19 cellular contexts compared by ENCODE assay signal in genomic region chr2:240578110-240578450, GRCh38. TPM values are rescaled to one million over a fixed set of nuclear protein-coding genes. Genes with fewer than 3 reads are reported as not detected.
DNase-seq lines count a peak whose midpoint lies in the region; ATAC-seq and TF ChIP-seq lines count a peak whose summit lies in the region.
"Had no signal": no experiment of that assay in that cellular context is flagged by ENCODE, and none has a peak within 500 bp of the region (broad histone marks: within the 10 kb centered on the region; RNA-seq: fewer than 3 reads in every experiment).

No MANE protein-coding gene starts in this region.

- POLR2A ChIA-PET in activated CD4-positive, alpha-beta T cell treated with anti-CD3 and anti-CD28 coated beads, Interleukin-2, amount 10 ng/mL, durations not matched to agents 7 days and 5 days (lab: Charles Lee), result no interaction called here

- no peak overlapping the region for H3K4me3 ChIP-seq in KMS-11 (IDR thresholded peaks at IDR 0.05; ENCODE audit: insufficient read depth, low read depth, low read length)
- H3K4me3 ChIP-seq: HAP-1 had no signal

- DNase-seq in activated CD4-positive, alpha-beta T cell treated with anti-CD3 and anti-CD28 coated beads, Interleukin-2, amount 10 ng/mL, durations not matched to agents 7 days and 5 days, result no peak
- DNase-seq in activated CD4-positive, alpha-beta T cell treated with anti-CD3 and anti-CD28 coated beads, Interleukin-2, amount 50 U/mL, for 1 hour, result no peak
- peak; percentile 35 for DNase-seq in left ventricle myocardium superior
- no peak for DNase-seq in H4 (ENCODE audit: low spot score)
- DNase-seq: activated CD4-positive, alpha-beta memory T cell treated with anti-CD3 and anti-CD28 coated beads, Interleukin-2, amount 10 ng/mL, durations not matched to agents 7 days and 5 days; activated effector memory CD4-positive, alpha-beta T cell treated with Interleukin-2 at 50 U/mL for 16 hours; CD4-positive, CD25-positive, alpha-beta regulatory T cell; cerebellar nuclear complex; hippocampal formation; NCI-H1105; NCI-H187 treated with DMSO at 0.1 percent for 48 hours; NCI-H526; stimulated activated CD4-positive, alpha-beta T cell treated with anti-CD3 and anti-CD28 coated beads, Interleukin-15, amount 100 ng/mL, for 24 hours had no signal

- peak overlapping the region; percentile 68 for H3K27ac Mint-ChIP-seq in activated CD4-positive, alpha-beta T cell treated with anti-CD3 and anti-CD28 coated beads, Interleukin-2, amount 10 ng/mL, durations not matched to agents 7 days and 5 days
- H3K27ac Mint-ChIP-seq: stimulated activated naive CD8-positive, alpha-beta T cell treated with anti-CD3 and anti-CD28 coated beads, Interleukin-15, Interleukin-2, amounts not matched to agents 100 ng/mL and 50 ng/mL, for 24 hours had no signal

- H2AFZ ChIP-seq in KMS-11 (ENCODE audit: low read depth), result no peak overlapping the region

- H3K9ac ChIP-seq in KMS-11, result no peak overlapping the region; the same call in 1 of the 2 replicates

- no peaks in the 10 kb centered on the region for H3K27me3 Mint-ChIP-seq in activated CD4-positive, alpha-beta T cell treated with anti-CD3 and anti-CD28 coated beads, Interleukin-2, amount 10 ng/mL, durations not matched to agents 7 days and 5 days
- H3K27me3 Mint-ChIP-seq: activated CD4-positive, alpha-beta memory T cell treated with anti-CD3 and anti-CD28 coated beads, Interleukin-2, amount 10 ng/mL, durations not matched to agents 7 days and 5 days; CD4-positive, CD25-positive, alpha-beta regulatory T cell; stimulated activated naive CD8-positive, alpha-beta T cell treated with anti-CD3 and anti-CD28 coated beads, Interleukin-15, Interleukin-2, amounts not matched to agents 100 ng/mL and 50 ng/mL, for 24 hours had no signal

- CTCF ChIA-PET in activated CD4-positive, alpha-beta T cell treated with anti-CD3 and anti-CD28 coated beads, Interleukin-2, amount 10 ng/mL, durations not matched to agents 7 days and 5 days (lab: Charles Lee), result interaction anchor here (1.5 to 3.6 kb wide), 2 partner anchors 8 to 12 kb away, joined by 8 to 31 read pairs; partner anchors contain the start of gene CAPN10

- intact Hi-C loops in left ventricle myocardium superior (cut with micrococcal nuclease), result no loop called here

- H3K79me2 ChIP-seq in KMS-11 (ENCODE audit: insufficient read depth, low read depth), result peaks cover 20% of the 10 kb centered on the region; the same call in 1 of the 2 replicates

- peak; percentile 4 for ATAC-seq in left ventricle myocardium superior
- no peak for ATAC-seq in GM19324 (IDR thresholded peaks at IDR 0.05; ENCODE audit: low FRiP score, unreplicated experiment)
- ATAC-seq: activated CD4-positive, CD25-positive, alpha-beta regulatory T cell treated with anti-CD3 and anti-CD28 coated beads, Interleukin-2, amount 50 U/mL, for 24 hours had no signal

- H3K4me1 ChIP-seq in KMS-11 (ENCODE audit: low read depth, poor library complexity, severe bottlenecking), result peaks cover 71% of the 10 kb centered on the region

- peaks cover 39% of the 10 kb centered on the region for H3K4me1 Mint-ChIP-seq in activated CD4-positive, alpha-beta T cell treated with anti-CD3 and anti-CD28 coated beads, Interleukin-2, amount 10 ng/mL, durations not matched to agents 7 days and 5 days

- H3K27ac ChIP-seq in KMS-11, result peak overlapping the region; percentile 97
- H3K27ac ChIP-seq: 22Rv1 had no signal

- peaks cover 25% of the 10 kb centered on the region for H3K36me3 Mint-ChIP-seq in activated CD4-positive, alpha-beta T cell treated with anti-CD3 and anti-CD28 coated beads, Interleukin-2, amount 10 ng/mL, durations not matched to agents 7 days and 5 days (ENCODE audit: low read depth)

- no peak for TF ChIP-seq CTCF in KMS-11 (conservative IDR thresholded peaks at IDR 0.05; ENCODE audit: low read depth, low read length)

- no peaks in the 10 kb centered on the region for H4K20me1 ChIP-seq in KMS-11 (ENCODE audit: insufficient read depth)

- H3K36me3 ChIP-seq in KMS-11 (ENCODE audit: insufficient read depth), result no peaks in the 10 kb centered on the region

- peak overlapping the region; percentile 64 for H3K4me2 ChIP-seq in KMS-11

- no peak overlapping the region for H3K4me3 Mint-ChIP-seq in activated CD4-positive, alpha-beta T cell treated with anti-CD3 and anti-CD28 coated beads, Interleukin-2, amount 10 ng/mL, durations not matched to agents 7 days and 5 days
- H3K4me3 Mint-ChIP-seq: activated CD4-positive, alpha-beta memory T cell treated with anti-CD3 and anti-CD28 coated beads, Interleukin-2, amount 10 ng/mL, durations not matched to agents 7 days and 5 days; stimulated activated naive CD8-positive, alpha-beta T cell treated with anti-CD3 and anti-CD28 coated beads, Interleukin-15, Interleukin-2, amounts not matched to agents 100 ng/mL and 50 ng/mL, for 24 hours had no signal

- H3K9me3 Mint-ChIP-seq in activated CD4-positive, alpha-beta T cell treated with anti-CD3 and anti-CD28 coated beads, Interleukin-2, amount 10 ng/mL, durations not matched to agents 7 days and 5 days, result peaks cover 3% of the 10 kb centered on the region
- H3K9me3 Mint-ChIP-seq: activated CD4-positive, alpha-beta memory T cell treated with anti-CD3 and anti-CD28 coated beads, Interleukin-2, amount 10 ng/mL, durations not matched to agents 7 days and 5 days; CD4-positive, CD25-positive, alpha-beta regulatory T cell; stimulated activated naive CD8-positive, alpha-beta T cell treated with anti-CD3 and anti-CD28 coated beads, Interleukin-15, Interleukin-2, amounts not matched to agents 100 ng/mL and 50 ng/mL, for 24 hours had no signal

- H3K27me3 ChIP-seq in KMS-11 (ENCODE audit: insufficient read depth, low read depth), result no peaks in the 10 kb centered on the region

RNA-seq across cellular contexts. Expression of gene CAPN10, which starts 8.5 kb away (rescaled TPM):
- total RNA-seq in activated CD4-positive, alpha-beta T cell treated with anti-CD3 and anti-CD28 coated beads, Interleukin-2, amount 10 ng/mL, durations not matched to agents 7 days and 5 days, result 10 to 100 TPM; 40.5 to 58.6 TPM
- total RNA-seq in left ventricle myocardium superior, result 51.2 TPM
- total RNA-seq in H4 (2014; rRNA removed; shearing (Covaris generic)), result 3.1 and 5.7 TPM in 2 replicates

RNA-seq across cellular contexts. Expression of gene RNPEPL1, which starts 9.8 kb away (rescaled TPM):
- total RNA-seq in activated CD4-positive, alpha-beta T cell treated with anti-CD3 and anti-CD28 coated beads, Interleukin-2, amount 10 ng/mL, durations not matched to agents 7 days and 5 days, result 100 to 1,000 TPM; 118 to 122 TPM
- total RNA-seq in left ventricle myocardium superior, result 105 TPM
- 2.7 and 8.1 TPM in 2 replicates for total RNA-seq in H4 (2014; rRNA removed; shearing (Covaris generic))

RNA-seq across cellular contexts. Expression of gene DUSP28, which starts 17.9 kb away (rescaled TPM):
- total RNA-seq in activated CD4-positive, alpha-beta T cell treated with anti-CD3 and anti-CD28 coated beads, Interleukin-2, amount 10 ng/mL, durations not matched to agents 7 days and 5 days, result 10 to 100 TPM in 1 of 2 experiments, 1 to 10 TPM in 1; 9.6 to 11.6 TPM
- total RNA-seq in left ventricle myocardium superior, result 13.2 TPM
- 2.2 and 5.6 TPM in 2 replicates for total RNA-seq in H4 (2014; rRNA removed; shearing (Covaris generic))

RNA-seq across cellular contexts. Expression of gene ANKMY1, which starts 20.3 kb away (rescaled TPM):
- total RNA-seq in activated CD4-positive, alpha-beta T cell treated with anti-CD3 and anti-CD28 coated beads, Interleukin-2, amount 10 ng/mL, durations not matched to agents 7 days and 5 days, result 10 to 100 TPM; 38.5 to 39.5 TPM
- 5.1 TPM for total RNA-seq in left ventricle myocardium superior
- total RNA-seq in H4 (2014; rRNA removed; shearing (Covaris generic)), result 6.1 and 12.7 TPM in 2 replicates

RNA-seq across cellular contexts. Expression of gene GPR35, which starts 47.2 kb away (rescaled TPM):
- 1 to 10 TPM; 4.1 to 5.1 TPM for total RNA-seq in activated CD4-positive, alpha-beta T cell treated with anti-CD3 and anti-CD28 coated beads, Interleukin-2, amount 10 ng/mL, durations not matched to agents 7 days and 5 days
- 2.1 TPM for total RNA-seq in left ventricle myocardium superior
- 0.75 and 0.86 TPM in 2 replicates for total RNA-seq in H4 (2014; rRNA removed; shearing (Covaris generic))

Comparison
In these comparisons a context has a peak if more than half of its experiments do, and no peak if none do; other contexts are left out.
1. RNA of gene RNPEPL1, which starts 9.8 kb away (total RNA-seq): 118 to 122 TPM in activated CD4-positive, alpha-beta T cell treated with anti-CD3 and anti-CD28 coated beads, Interleukin-2, amount 10 ng/mL, durations not matched to agents 7 days and 5 days and 105 TPM in left ventricle myocardium superior (single experiment); 2.7 to 8.1 TPM in H4; every median in the first group is over 10 times any median in the second.